Comparison of ENCODE assay signal across 8 cellular contexts in genomic region chr3:152021951-152022461, GRCh38.
A peak's percentile ranks its signal among the peaks of the same experiment; 100 is the strongest.
DNase-seq lines count a peak whose midpoint lies in the region; ATAC-seq, FAIRE-seq and TF ChIP-seq lines count a peak whose summit lies in the region.

No MANE protein-coding gene starts in this region.

- intact Hi-C loops in activated CD8-positive, alpha-beta T cell treated with anti-CD3 and anti-CD28 coated beads for 36 hours (cut with micrococcal nuclease), result no loop called here
- intact Hi-C loops in head of caudate nucleus (cut with DNase I), result no loop called here

- H3K9me3 Mint-ChIP-seq in activated CD8-positive, alpha-beta T cell treated with anti-CD3 and anti-CD28 coated beads for 36 hours, result no peaks in the 10 kb centered on the region
- no peaks in the 10 kb centered on the region for H3K9me3 Mint-ChIP-seq in activated CD8-positive, alpha-beta T cell treated with anti-CD3 and anti-CD28 coated beads, Interleukin-2, amount 10 ng/mL, durations not matched to agents 7 days and 5 days (ENCODE audit: insufficient read depth)

- peak; percentile 84 for ATAC-seq in activated CD8-positive, alpha-beta T cell treated with anti-CD3 and anti-CD28 coated beads for 36 hours
- no peak for ATAC-seq in activated CD8-positive, alpha-beta T cell treated with anti-CD3 and anti-CD28 coated beads, Interleukin-2, amount 10 ng/mL, durations not matched to agents 7 days and 5 days

- DNase-seq in activated CD8-positive, alpha-beta T cell treated with anti-CD3 and anti-CD28 coated beads for 36 hours, result peak; percentile 46
- no peak for DNase-seq in activated CD8-positive, alpha-beta T cell treated with anti-CD3 and anti-CD28 coated beads, Interleukin-2, amount 10 ng/mL, durations not matched to agents 7 days and 5 days
- DNase-seq in UCSD-AML1 (lab: John Stamatoyannopoulos, UW; ENCODE audit: unreplicated experiment) (peak; percentile 42), head of caudate nucleus (peak; percentile 31 to 92 (median 70)), urothelium cell line (ENCODE audit: low spot score) (peak; percentile 53), NCI-H526 (lab: John Stamatoyannopoulos, UW) (no peak), HuH-7 (ENCODE audit: low spot score) (no peak)
- no peak for DNase-seq in effector CD4-positive, alpha-beta T cell

- POLR2A ChIA-PET in activated CD8-positive, alpha-beta T cell treated with anti-CD3 and anti-CD28 coated beads for 36 hours (lab: Charles Lee), result no interaction called here
- POLR2A ChIA-PET in activated CD8-positive, alpha-beta T cell treated with anti-CD3 and anti-CD28 coated beads, Interleukin-2, amount 10 ng/mL, durations not matched to agents 7 days and 5 days (lab: Charles Lee), result no interaction called here

- no peak overlapping the region for H3K27ac Mint-ChIP-seq in activated CD8-positive, alpha-beta T cell treated with anti-CD3 and anti-CD28 coated beads for 36 hours
- no peak overlapping the region for H3K27ac Mint-ChIP-seq in activated CD8-positive, alpha-beta T cell treated with anti-CD3 and anti-CD28 coated beads, Interleukin-2, amount 10 ng/mL, durations not matched to agents 7 days and 5 days

- no peak overlapping the region for H3K4me3 Mint-ChIP-seq in activated CD8-positive, alpha-beta T cell treated with anti-CD3 and anti-CD28 coated beads for 36 hours
- H3K4me3 Mint-ChIP-seq in activated CD8-positive, alpha-beta T cell treated with anti-CD3 and anti-CD28 coated beads, Interleukin-2, amount 10 ng/mL, durations not matched to agents 7 days and 5 days, result no peak overlapping the region

- CTCF ChIA-PET in activated CD8-positive, alpha-beta T cell treated with anti-CD3 and anti-CD28 coated beads for 36 hours (lab: Charles Lee), result no interaction called here
- CTCF ChIA-PET in activated CD8-positive, alpha-beta T cell treated with anti-CD3 and anti-CD28 coated beads, Interleukin-2, amount 10 ng/mL, durations not matched to agents 7 days and 5 days (lab: Charles Lee), result no interaction called here

- no peak for TF ChIP-seq CTCF in activated CD8-positive, alpha-beta T cell treated with anti-CD3 and anti-CD28 coated beads for 36 hours (IDR thresholded peaks at IDR 0.05)

- peaks cover 6% of the 10 kb centered on the region for H3K27me3 Mint-ChIP-seq in activated CD8-positive, alpha-beta T cell treated with anti-CD3 and anti-CD28 coated beads for 36 hours
- peaks cover 4% of the 10 kb centered on the region for H3K27me3 Mint-ChIP-seq in activated CD8-positive, alpha-beta T cell treated with anti-CD3 and anti-CD28 coated beads, Interleukin-2, amount 10 ng/mL, durations not matched to agents 7 days and 5 days (ENCODE audit: low read depth)

- no peaks in the 10 kb centered on the region for H3K36me3 Mint-ChIP-seq in activated CD8-positive, alpha-beta T cell treated with anti-CD3 and anti-CD28 coated beads for 36 hours (ENCODE audit: low read depth)
- H3K36me3 Mint-ChIP-seq in activated CD8-positive, alpha-beta T cell treated with anti-CD3 and anti-CD28 coated beads, Interleukin-2, amount 10 ng/mL, durations not matched to agents 7 days and 5 days (ENCODE audit: low read depth), result no peaks in the 10 kb centered on the region

- FAIRE-seq in urothelium cell line (lab: Jason Lieb, UNC), result no peak

- H3K4me1 Mint-ChIP-seq in activated CD8-positive, alpha-beta T cell treated with anti-CD3 and anti-CD28 coated beads for 36 hours (ENCODE audit: low read depth), result peaks cover 8% of the 10 kb centered on the region
- no peaks in the 10 kb centered on the region for H3K4me1 Mint-ChIP-seq in activated CD8-positive, alpha-beta T cell treated with anti-CD3 and anti-CD28 coated beads, Interleukin-2, amount 10 ng/mL, durations not matched to agents 7 days and 5 days (ENCODE audit: low read depth)

Comparison
In these comparisons a context has a peak if more than half of its experiments do, and no peak if none do; other contexts are left out.
1. DNase-seq: peak in activated CD8-positive, alpha-beta T cell treated with anti-CD3 and anti-CD28 coated beads for 36 hours (single experiment), UCSD-AML1 (single experiment), head of caudate nucleus (42 of 42) and urothelium cell line (single experiment); none in activated CD8-positive, alpha-beta T cell treated with anti-CD3 and anti-CD28 coated beads, Interleukin-2, amount 10 ng/mL, durations not matched to agents 7 days and 5 days (single experiment), NCI-H526 (0 of 2), HuH-7 (single experiment) and effector CD4-positive, alpha-beta T cell (single experiment).